Comparison of ENCODE assay signal across 10 cellular contexts in the genomic region with DNA sequence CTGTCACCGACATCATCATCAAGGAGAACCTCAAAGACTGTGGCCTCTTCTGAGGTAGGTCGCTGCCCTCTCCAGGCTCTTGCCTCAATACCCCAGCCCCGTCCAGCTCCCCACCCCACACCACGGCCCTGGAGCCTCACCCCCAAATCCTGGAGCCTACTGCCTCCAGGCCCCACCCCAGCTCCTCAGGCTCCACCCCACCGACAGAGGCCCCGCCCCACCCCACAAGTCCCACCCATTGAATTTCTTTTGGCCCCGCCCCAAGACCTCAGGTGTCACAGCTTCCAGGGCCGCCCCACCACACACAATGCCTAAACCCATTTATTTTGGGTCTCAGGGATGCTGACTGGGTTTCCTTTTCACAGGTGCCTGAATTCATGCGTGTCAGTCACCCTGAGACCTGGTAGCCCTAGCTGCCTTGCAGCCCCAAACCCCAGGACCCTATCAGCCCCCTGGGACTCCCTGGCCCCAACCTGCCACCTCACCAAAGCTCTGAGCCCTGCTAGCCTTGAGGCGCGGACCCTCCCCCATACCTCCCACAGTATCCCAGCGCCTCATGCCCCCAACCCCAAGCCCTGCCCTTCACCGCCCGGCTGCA. TPM values are rescaled to one million over a fixed set of nuclear protein-coding genes. Genes with fewer than 3 reads are reported as not detected.
DNase-seq lines count a peak whose midpoint lies in the region; ATAC-seq, FAIRE-seq and TF ChIP-seq lines count a peak whose summit lies in the region.
"Had no signal": no experiment of that assay in that cellular context is flagged by ENCODE, and none has a peak within 500 bp of the region (broad histone marks: within the 10 kb centered on the region; RNA-seq: fewer than 3 reads in every experiment).

No MANE protein-coding gene starts in this region.

- H3K4me3 ChIP-seq in Panc1 (ENCODE audit: low read depth in 2 of 2, low read length in 2 of 2) (no peak overlapping the region), breast epithelium (peak overlapping the region in 2 of 3 donors; percentile 3 to 47), pancreas (peak overlapping the region in 1 of 4 donors; percentile 14)
- H3K4me3 ChIP-seq: suprapubic skin had no signal

- no peak overlapping the region for H3K27ac ChIP-seq in Panc1 (ENCODE audit: low read length)
- H3K27ac ChIP-seq in breast epithelium: no peak overlapping the region
- H3K27ac ChIP-seq in pancreas: no peak overlapping the region
- H3K27ac ChIP-seq: suprapubic skin had no signal

- in situ Hi-C loops in Panc1 (cut with HindIII; ENCODE audit: low pct_unique_long_range_greater_than_20kb, low sequenced_read_pairs): no loop called here

- H3K36me3 ChIP-seq in Panc1 (ENCODE audit: control insufficient read depth, insufficient read depth, low read length): no peaks in the 10 kb centered on the region
- no peaks in the 10 kb centered on the region for H3K36me3 ChIP-seq in breast epithelium
- no peaks in the 10 kb centered on the region for H3K36me3 ChIP-seq in pancreas
- H3K36me3 ChIP-seq: suprapubic skin had no signal

- no peak for TF ChIP-seq POLR2A in breast epithelium (IDR thresholded peaks at IDR 0.05)

- 65 to 67% methylated on average over 12 to 14 of the region's 14 CpGs for WGBS in pancreas, 2 donors

- H3K9me3 ChIP-seq in Panc1 (ENCODE audit: control insufficient read depth, insufficient read depth, low read depth, low read length) (no peaks in the 10 kb centered on the region), breast epithelium (no peaks in the 10 kb centered on the region), pancreas (no peaks in the 10 kb centered on the region)
- H3K9me3 ChIP-seq: suprapubic skin had no signal

- no TSS peak for BruUV-seq in Panc1 (replicated peaks; lab: Mats Ljungman, UMichigan)

- ATAC-seq in Panc1 (peak; percentile 35), pancreas (peak; percentile 32 to 53 (median 40)), GM19351 (IDR thresholded peaks at IDR 0.05; ENCODE audit: unreplicated experiment) (no peak)

- intact Hi-C loops in Panc1 (cut with micrococcal nuclease; ENCODE audit: unreplicated experiment) (loop anchor here (1.0 to 10.0 kb wide), 2 partner anchors 30 to 70 kb away; a partner anchor contains a TSS), breast epithelium (cut with DNase I; ENCODE audit: low total_unique reads) (no loop called here), pancreas (cut with DNase I) (loop anchor here in 2 of 3 donors (2.0 to 5.0 kb wide), 3 partner anchors 30 to 77 kb away; no protein-coding TSS in a partner anchor)

- CTCF ChIA-PET in Panc1 (lab: Charles Lee): interaction anchor here (0.6 to 2.8 kb wide), 6 partner anchors 18 to 152 kb away, joined by 4 to 39 read pairs (median 8); no protein-coding TSS in a partner anchor

- H3K27me3 ChIP-seq in Panc1 (ENCODE audit: control insufficient read depth, insufficient read depth, low read length): no peaks in the 10 kb centered on the region
- H3K27me3 ChIP-seq in breast epithelium: peaks cover 14 to 30% of the 10 kb centered on the region in 2 donors
- peaks cover 0 to 7% (median 0%) of the 10 kb centered on the region in 4 donors for H3K27me3 ChIP-seq in pancreas

- TF ChIP-seq CTCF in GM10266 (IDR thresholded peaks at IDR 0.05; ENCODE audit: control insufficient read depth, insufficient read depth, low read depth, missing control alignments) (no peak), Panc1 (IDR thresholded peaks at IDR 0.05) (no peak), breast epithelium (IDR thresholded peaks at IDR 0.05) (no peak), pancreas (IDR thresholded peaks at IDR 0.05) (no peak)

- POLR2A ChIA-PET in Panc1 (lab: Charles Lee): no interaction called here

- DNase-seq in GM10266 (ENCODE audit: extremely low spot score) (peak; percentile 76), Panc1 (ENCODE audit: low read depth, low spot score) (no peak), breast epithelium (ENCODE audit: low spot score in 2 of 2) (no peak), pancreas (peak in 3 of 6 donors; percentile 30 to 76 (median 40)), DMS79 (lab: John Stamatoyannopoulos, UW) (no peak), NCI-H1092 treated with DMSO at 0.1 percent for 48 hours (lab: John Stamatoyannopoulos, UW) (no peak)
- no peak for DNase-seq in effector CD4-positive, alpha-beta T cell
- DNase-seq: NCI-H1048 had no signal

- FAIRE-seq in pancreas (lab: Jason Lieb, UNC): no peak

- H3K4me1 ChIP-seq in Panc1 (ENCODE audit: control insufficient read depth, insufficient read depth, low read length): peaks cover 9% of the 10 kb centered on the region
- H3K4me1 ChIP-seq in breast epithelium: peaks cover 0 to 4% of the 10 kb centered on the region in 2 donors
- peaks cover 0 to 19% (median 5%) of the 10 kb centered on the region in 3 donors for H3K4me1 ChIP-seq in pancreas

RNA-seq across cellular contexts. Expression of a gene that starts 3.6 kb away (rescaled TPM):
- not detected for total RNA-seq in Panc1 (2021; ENCODE audit: unreplicated experiment)
- polyA plus RNA-seq in Panc1 (2012; ENCODE audit: insufficient read length): not detected
- total RNA-seq in breast epithelium: not detected
- not detected for total RNA-seq in pancreas
- polyA plus RNA-seq in pancreas: not detected

RNA-seq across cellular contexts. Expression of a gene that starts 10.1 kb away (rescaled TPM):
- total RNA-seq in Panc1 (2021; ENCODE audit: unreplicated experiment) (6.0 TPM), breast epithelium (1 to 10 TPM in 1 of 3 donors, under 1 TPM in 1, not detected in 1; 0.98 to 2.5 TPM), pancreas (10 to 100 TPM; 21.2 to 57.9 (median 38.6) TPM)
- polyA plus RNA-seq in Panc1 (2012; ENCODE audit: insufficient read length): 10.6 TPM
- 10 to 100 TPM; 35.2 to 40.8 TPM for polyA plus RNA-seq in pancreas

RNA-seq across cellular contexts. Expression of a gene that starts 39.9 kb away (rescaled TPM):
- total RNA-seq in Panc1 (2021; ENCODE audit: unreplicated experiment) (69.6 TPM), breast epithelium (10 to 100 TPM in 2 of 3 donors, 1 to 10 TPM in 1; 7.7 to 49.8 (median 26.9) TPM), pancreas (1 to 10 TPM; 1.4 to 7.7 (median 2.9) TPM)
- polyA plus RNA-seq in Panc1 (2012; ENCODE audit: insufficient read length): 104 TPM
- polyA plus RNA-seq in pancreas: 1 to 10 TPM; 7.1 to 8.8 TPM

RNA-seq across cellular contexts. Expression of a gene that starts 41.0 kb away (rescaled TPM):
- total RNA-seq in Panc1 (2021; ENCODE audit: unreplicated experiment) (170 TPM), breast epithelium (100 to 1,000 TPM in 2 of 3 donors, 10 to 100 TPM in 1; 95.3 to 232 (median 162) TPM), pancreas (100 to 1,000 TPM in 1 of 6 donors, 10 to 100 TPM in 5; 26.9 to 104 (median 42.9) TPM)
- polyA plus RNA-seq in Panc1 (2012; ENCODE audit: insufficient read length): 252 TPM
- 10 to 100 TPM; 54.1 to 97.6 TPM for polyA plus RNA-seq in pancreas

Comparison
In these comparisons a context has a peak if more than half of its experiments do, and no peak if none do; other contexts are left out.
1. H3K4me3 ChIP-seq: peak in breast epithelium (2 of 3); none in Panc1 (0 of 2).